8 cellular contexts compared by ENCODE assay signal in the genomic region with DNA sequence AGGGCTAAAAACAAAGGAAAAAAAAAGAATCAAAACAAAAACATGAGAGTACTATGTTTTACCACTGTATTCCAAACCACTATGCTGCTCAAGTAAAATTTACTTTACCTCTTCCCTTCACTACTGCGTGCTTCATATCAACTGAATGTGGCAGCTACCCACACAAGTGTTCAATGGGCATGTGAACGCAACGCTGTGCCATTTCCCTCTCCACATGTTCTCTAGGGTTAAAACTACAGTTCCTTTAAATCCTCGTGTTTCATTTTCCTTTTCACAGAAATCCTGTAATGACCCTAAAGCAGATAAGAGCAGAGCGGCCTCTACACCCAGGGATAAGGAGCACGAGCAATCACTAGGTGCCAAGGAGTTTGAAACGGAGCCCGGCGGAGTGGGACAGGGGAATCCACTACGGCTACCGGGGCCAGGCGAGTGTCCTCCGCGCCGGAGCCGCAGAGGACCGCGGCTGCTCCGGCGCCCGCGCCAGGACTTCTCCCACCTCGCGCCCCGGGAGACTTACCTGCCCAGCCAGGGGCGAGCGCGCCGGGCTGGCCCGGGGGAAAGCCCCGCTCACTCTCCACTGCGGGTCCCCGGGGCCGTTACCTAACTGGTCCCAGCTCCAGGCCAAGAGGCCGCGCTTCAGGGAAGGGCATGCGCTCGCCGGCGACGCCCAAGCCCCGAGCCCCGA. TPM values are rescaled to one million over a fixed set of nuclear protein-coding genes. Genes with fewer than 3 reads are reported as not detected.
DNase-seq lines count a peak whose midpoint lies in the region; ATAC-seq and TF ChIP-seq lines count a peak whose summit lies in the region.

No MANE protein-coding gene starts in this region.

- H3K36me3 Mint-ChIP-seq in activated CD4-positive, alpha-beta memory T cell treated with anti-CD3 and anti-CD28 coated beads, Interleukin-2, amount 10 ng/mL, durations not matched to agents 7 days and 5 days (ENCODE audit: low read depth) = peaks cover 23% of the 10 kb centered on the region

- DNase-seq in GM12865 (ENCODE audit: low read depth) = peak; percentile 50
- peak; percentile 67 for DNase-seq in NCI-H2171 treated with DMSO at 0.1 percent for 48 hours (lab: John Stamatoyannopoulos, UW)
- DNase-seq in activated CD4-positive, alpha-beta memory T cell treated with anti-CD3 and anti-CD28 coated beads, Interleukin-2, amount 10 ng/mL, durations not matched to agents 7 days and 5 days = peak; percentile 47
- peak; percentile 5 for DNase-seq in effector CD4-positive, alpha-beta T cell
- DNase-seq in lung microvascular endothelial cell (ENCODE audit: low read depth in 2 of 2) = peak; percentile 51 to 65
- DNase-seq in stimulated activated CD4-positive, alpha-beta T cell treated with anti-CD3 and anti-CD28 coated beads, TNF-alpha, amount 100 ng/mL, for 1 hour (ENCODE audit: low read depth in 3 of 3, low spot score in 1 of 3) = peak in 2 of 3 donors; percentile 10 to 39

- POLR2A ChIA-PET in activated CD4-positive, alpha-beta memory T cell treated with anti-CD3 and anti-CD28 coated beads, Interleukin-2, amount 10 ng/mL, durations not matched to agents 7 days and 5 days (lab: Charles Lee) = interaction anchor here (0.6 to 4.3 kb wide), 15 partner anchors 13 to 1273 kb away, joined by 3 to 68 read pairs (median 8); partner anchors contain the start of genes HBP1 and SYPL1

- no peaks in the 10 kb centered on the region for H3K27me3 Mint-ChIP-seq in activated CD4-positive, alpha-beta memory T cell treated with anti-CD3 and anti-CD28 coated beads, Interleukin-2, amount 10 ng/mL, durations not matched to agents 7 days and 5 days

- no peak for TF ChIP-seq CTCF in GM12865 (IDR thresholded peaks at IDR 0.05; ENCODE audit: insufficient read depth, low read depth, low read length, missing control alignments)

- peak overlapping the region; percentile 90 for H3K27ac Mint-ChIP-seq in activated CD4-positive, alpha-beta memory T cell treated with anti-CD3 and anti-CD28 coated beads, Interleukin-2, amount 10 ng/mL, durations not matched to agents 7 days and 5 days

- CTCF ChIA-PET in activated CD4-positive, alpha-beta memory T cell treated with anti-CD3 and anti-CD28 coated beads, Interleukin-2, amount 10 ng/mL, durations not matched to agents 7 days and 5 days (lab: Charles Lee) = interaction anchor here (1.1 to 2.2 kb wide), 4 partner anchors 13 to 377 kb away, joined by 3 to 11 read pairs (median 6); partner anchors contain the start of gene CCDC71L

- H3K4me1 Mint-ChIP-seq in activated CD4-positive, alpha-beta memory T cell treated with anti-CD3 and anti-CD28 coated beads, Interleukin-2, amount 10 ng/mL, durations not matched to agents 7 days and 5 days = peaks cover 48% of the 10 kb centered on the region

- H3K4me3 Mint-ChIP-seq in activated CD4-positive, alpha-beta memory T cell treated with anti-CD3 and anti-CD28 coated beads, Interleukin-2, amount 10 ng/mL, durations not matched to agents 7 days and 5 days = peak overlapping the region; percentile 89

- peak; percentile 7 for ATAC-seq in HG02852 (IDR thresholded peaks at IDR 0.05; ENCODE audit: unreplicated experiment)
- ATAC-seq in HG03378 (IDR thresholded peaks at IDR 0.05; ENCODE audit: unreplicated experiment) = no peak

- no peaks in the 10 kb centered on the region for H3K9me3 Mint-ChIP-seq in activated CD4-positive, alpha-beta memory T cell treated with anti-CD3 and anti-CD28 coated beads, Interleukin-2, amount 10 ng/mL, durations not matched to agents 7 days and 5 days

- peak overlapping the region; percentile 94 for H3K4me3 ChIP-seq in GM12865 (ENCODE audit: low read depth, low read length)

RNA-seq across cellular contexts. Expression of gene NAMPT, which starts 0.8 kb away (rescaled TPM):
- 100 to 1,000 TPM; 130 to 134 TPM for total RNA-seq in activated CD4-positive, alpha-beta memory T cell treated with anti-CD3 and anti-CD28 coated beads, Interleukin-2, amount 10 ng/mL, durations not matched to agents 7 days and 5 days
- total RNA-seq in lung microvascular endothelial cell = 172 and 320 TPM in 2 replicates

Comparison
In these comparisons a context has a peak if more than half of its experiments do, and no peak if none do; other contexts are left out.
1. DNase-seq: peak in every context shown above with its lines; median percentile 67 in NCI-H2171 treated with DMSO at 0.1 percent for 48 hours; 58 in lung microvascular endothelial cell; 50 in GM12865; 47 in activated CD4-positive, alpha-beta memory T cell treated with anti-CD3 and anti-CD28 coated beads, Interleukin-2, amount 10 ng/mL, durations not matched to agents 7 days and 5 days; 24 in stimulated activated CD4-positive, alpha-beta T cell treated with anti-CD3 and anti-CD28 coated beads, TNF-alpha, amount 100 ng/mL, for 1 hour; 5 in effector CD4-positive, alpha-beta T cell.